ENCODE assay signal across 11 cellular contexts in the genomic region with DNA sequence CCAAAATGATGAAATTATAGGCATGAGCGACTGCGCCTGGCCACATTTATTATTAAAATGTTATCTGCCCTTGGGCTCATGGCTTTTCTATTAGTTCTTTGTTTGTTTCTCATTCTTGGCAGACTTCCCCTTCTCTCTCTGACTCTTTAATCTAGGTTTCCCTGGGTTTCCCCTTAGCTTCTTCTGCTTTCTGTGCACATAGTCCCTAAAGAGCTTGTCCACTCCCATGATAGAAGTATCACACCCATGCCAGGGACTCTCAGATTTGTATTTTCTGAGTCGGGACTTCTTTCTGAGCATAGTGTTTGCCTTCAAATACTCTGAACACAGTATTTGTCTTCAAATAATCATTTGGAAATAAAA. TPM values are rescaled to one million over a fixed set of nuclear protein-coding genes. Genes with fewer than 3 reads are reported as not detected.
DNase-seq lines count a peak whose midpoint lies in the region; ATAC-seq, FAIRE-seq and TF ChIP-seq lines count a peak whose summit lies in the region.
"Had no signal": no experiment of that assay in that cellular context is flagged by ENCODE, and none has a peak within 500 bp of the region (broad histone marks: within the 10 kb centered on the region; RNA-seq: fewer than 3 reads in every experiment).

No MANE protein-coding gene starts in this region.

- H3K27ac ChIP-seq in kidney (ENCODE audit: low read depth in 2 of 2, low read length in 2 of 2) = no peak overlapping the region

- no peaks in the 10 kb centered on the region for H3K36me3 Mint-ChIP-seq in dendritic cell treated with granulocyte-macrophage colony-stimulating factor and Interleukin-4, amounts not matched to agents 40 ng/mL and 50 ng/mL, for 4 days (ENCODE audit: low read depth)
- H3K36me3 Mint-ChIP-seq: activated naive CD8-positive, alpha-beta T cell had no signal

- H3K9ac ChIP-seq in kidney (ENCODE audit: low read length in 2 of 2) = no peak overlapping the region

- H3K9me3 Mint-ChIP-seq in dendritic cell treated with granulocyte-macrophage colony-stimulating factor and Interleukin-4, amounts not matched to agents 40 ng/mL and 50 ng/mL, for 4 days = no peaks in the 10 kb centered on the region
- H3K9me3 Mint-ChIP-seq: CD8-positive, alpha-beta memory T cell had no signal

- H3K27me3 Mint-ChIP-seq in dendritic cell treated with granulocyte-macrophage colony-stimulating factor and Interleukin-4, amounts not matched to agents 40 ng/mL and 50 ng/mL, for 4 days = no peaks in the 10 kb centered on the region
- H3K27me3 Mint-ChIP-seq: activated naive CD8-positive, alpha-beta T cell; CD8-positive, alpha-beta memory T cell had no signal

- H3K4me3 ChIP-seq in kidney (ENCODE audit: low read length in 2 of 2) = no peak overlapping the region

- H3K4me1 ChIP-seq in kidney (ENCODE audit: control insufficient read depth in 1 of 2, insufficient read depth in 1 of 2, low read depth in 1 of 2, low read length in 2 of 2) = no peaks in the 10 kb centered on the region

- intact Hi-C loops in dendritic cell treated with granulocyte-macrophage colony-stimulating factor and Interleukin-4, amounts not matched to agents 40 ng/mL and 50 ng/mL, for 4 days (cut with micrococcal nuclease) = loop anchor here (2.0 to 5.0 kb wide), 2 partner anchors 37 to 38 kb away; a partner anchor contains a TSS
- intact Hi-C loops in kidney (cut with DNase I) = no loop called here

- H3K4me1 Mint-ChIP-seq in dendritic cell treated with granulocyte-macrophage colony-stimulating factor and Interleukin-4, amounts not matched to agents 40 ng/mL and 50 ng/mL, for 4 days (ENCODE audit: low read depth) = peaks cover 40% of the 10 kb centered on the region

- peak overlapping the region; percentile 20 for H3K4me3 Mint-ChIP-seq in dendritic cell treated with granulocyte-macrophage colony-stimulating factor and Interleukin-4, amounts not matched to agents 40 ng/mL and 50 ng/mL, for 4 days

- peak overlapping the region; percentile 83 for H3K27ac Mint-ChIP-seq in dendritic cell treated with granulocyte-macrophage colony-stimulating factor and Interleukin-4, amounts not matched to agents 40 ng/mL and 50 ng/mL, for 4 days
- H3K27ac Mint-ChIP-seq: activated naive CD8-positive, alpha-beta T cell had no signal

- no peak for FAIRE-seq in kidney (lab: Jason Lieb, UNC)

- H3K36me3 ChIP-seq in kidney (ENCODE audit: control insufficient read depth in 1 of 2, insufficient read depth in 2 of 2, low read length in 2 of 2) = no peaks in the 10 kb centered on the region

- DNase-seq in CD1c-positive myeloid dendritic cell (ENCODE audit: extremely low spot score) (peak; percentile 84), OCI-M2 (lab: John Stamatoyannopoulos, UW; ENCODE audit: unreplicated experiment) (no peak), kidney (no peak), NCI-H146 (lab: John Stamatoyannopoulos, UW) (no peak)
- DNase-seq: CD8-positive, alpha-beta memory T cell; NCI-H1092 had no signal

- H3K9me3 ChIP-seq in kidney (ENCODE audit: control insufficient read depth in 1 of 2, low read length in 2 of 2) = no peaks in the 10 kb centered on the region

- TF ChIP-seq CTCF in kidney (IDR thresholded peaks at IDR 0.05; ENCODE audit: borderline replicate concordance, extremely low read depth, insufficient read depth) = no peak

- ATAC-seq in GM19452 (IDR thresholded peaks at IDR 0.05; ENCODE audit: unreplicated experiment) (peak; percentile 44), HG03469 (IDR thresholded peaks at IDR 0.05; ENCODE audit: unreplicated experiment) (peak; percentile 64), GM19328 (IDR thresholded peaks at IDR 0.05; ENCODE audit: unreplicated experiment) (no peak)

RNA-seq across cellular contexts. Expression of a gene that starts 38.6 kb away (rescaled TPM):
- 1,431 TPM for total RNA-seq in kidney
- 2,443 TPM for polyA plus RNA-seq in kidney (ENCODE audit: insufficient read depth, low read depth, low replicate concordance)
